Comparison of ENCODE assay signal across 1 cellular context in the genomic region with DNA sequence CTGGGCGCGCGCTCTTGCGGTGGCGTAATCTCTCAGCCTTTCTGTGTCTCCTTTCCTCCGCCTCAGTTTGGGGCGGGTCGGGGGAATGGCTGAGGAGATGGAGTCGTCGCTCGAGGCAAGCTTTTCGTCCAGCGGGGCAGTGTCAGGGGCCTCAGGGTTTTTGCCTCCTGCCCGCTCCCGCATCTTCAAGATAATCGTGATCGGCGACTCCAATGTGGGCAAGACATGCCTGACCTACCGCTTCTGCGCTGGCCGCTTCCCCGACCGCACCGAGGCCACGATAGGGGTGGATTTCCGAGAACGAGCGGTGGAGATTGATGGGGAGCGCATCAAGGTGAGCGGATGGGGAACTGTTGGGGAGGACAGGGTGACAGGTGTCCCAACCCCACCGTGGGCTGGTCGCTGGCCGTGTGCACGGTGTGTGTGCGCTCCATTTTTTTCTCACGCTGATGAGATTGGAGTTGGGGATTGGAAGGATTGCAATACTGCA.
TF ChIP-seq lines count a peak whose summit lies in the region.

A gene (plus strand): TSS at position 11 of the 490 bp plus-strand sequence. CDS start 75 bp downstream, at position 86.

TF ChIP-seq in GM12878, 131 proteins besides CTCF, POLR2A, EP300 and RAD21 (continues in another document):
- TF ChIP-seq, protein P1, sequence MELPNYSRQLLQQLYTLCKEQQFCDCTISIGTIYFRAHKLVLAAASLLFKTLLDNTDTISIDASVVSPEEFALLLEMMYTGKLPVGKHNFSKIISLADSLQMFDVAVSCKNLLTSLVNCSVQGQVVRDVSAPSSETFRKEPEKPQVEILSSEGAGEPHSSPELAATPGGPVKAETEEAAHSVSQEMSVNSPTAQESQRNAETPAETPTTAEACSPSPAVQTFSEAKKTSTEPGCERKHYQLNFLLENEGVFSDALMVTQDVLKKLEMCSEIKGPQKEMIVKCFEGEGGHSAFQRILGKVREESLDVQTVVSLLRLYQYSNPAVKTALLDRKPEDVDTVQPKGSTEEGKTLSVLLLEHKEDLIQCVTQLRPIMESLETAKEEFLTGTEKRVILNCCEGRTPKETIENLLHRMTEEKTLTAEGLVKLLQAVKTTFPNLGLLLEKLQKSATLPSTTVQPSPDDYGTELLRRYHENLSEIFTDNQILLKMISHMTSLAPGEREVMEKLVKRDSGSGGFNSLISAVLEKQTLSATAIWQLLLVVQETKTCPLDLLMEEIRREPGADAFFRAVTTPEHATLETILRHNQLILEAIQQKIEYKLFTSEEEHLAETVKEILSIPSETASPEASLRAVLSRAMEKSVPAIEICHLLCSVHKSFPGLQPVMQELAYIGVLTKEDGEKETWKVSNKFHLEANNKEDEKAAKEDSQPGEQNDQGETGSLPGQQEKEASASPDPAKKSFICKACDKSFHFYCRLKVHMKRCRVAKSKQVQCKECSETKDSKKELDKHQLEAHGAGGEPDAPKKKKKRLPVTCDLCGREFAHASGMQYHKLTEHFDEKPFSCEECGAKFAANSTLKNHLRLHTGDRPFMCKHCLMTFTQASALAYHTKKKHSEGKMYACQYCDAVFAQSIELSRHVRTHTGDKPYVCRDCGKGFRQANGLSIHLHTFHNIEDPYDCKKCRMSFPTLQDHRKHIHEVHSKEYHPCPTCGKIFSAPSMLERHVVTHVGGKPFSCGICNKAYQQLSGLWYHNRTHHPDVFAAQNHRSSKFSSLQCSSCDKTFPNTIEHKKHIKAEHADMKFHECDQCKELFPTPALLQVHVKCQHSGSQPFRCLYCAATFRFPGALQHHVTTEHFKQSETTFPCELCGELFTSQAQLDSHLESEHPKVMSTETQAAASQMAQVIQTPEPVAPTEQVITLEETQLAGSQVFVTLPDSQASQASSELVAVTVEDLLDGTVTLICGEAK (IDR thresholded peaks at IDR 0.05; ENCODE audit: borderline replicate concordance), result no peak
- TF ChIP-seq RUNX3 (IDR thresholded peaks at IDR 0.05; ENCODE audit: low read length) (peak; percentile 45), CHD2 (IDR thresholded peaks at IDR 0.05; ENCODE audit: borderline replicate concordance, low read depth, low read length) (no peak), MYB (IDR thresholded peaks at IDR 0.05; ENCODE audit: borderline replicate concordance, low read depth, low read length) (no peak), RB1 (IDR thresholded peaks at IDR 0.05; ENCODE audit: borderline replicate concordance) (0 out of 2 replicates have a peak, but pooled peaks have one; percentile 30), PAX8 (IDR thresholded peaks at IDR 0.05) (no peak), CBX3 (IDR thresholded peaks at IDR 0.05; ENCODE audit: borderline replicate concordance, low read depth) (no peak), MEF2B (IDR thresholded peaks at IDR 0.05; ENCODE audit: partially characterized antibody, poor library complexity, severe bottlenecking) (no peak), HDAC6 (IDR thresholded peaks at IDR 0.05; ENCODE audit: unreplicated experiment) (no peak), MTA3 (IDR thresholded peaks at IDR 0.05; ENCODE audit: borderline replicate concordance, low read length) (no peak), RELA (IDR thresholded peaks at IDR 0.05; ENCODE audit: borderline replicate concordance, partially characterized antibody) (peak; percentile 10), HDGF (IDR thresholded peaks at IDR 0.05) (no peak), STAT1 (conservative IDR thresholded peaks at IDR 0.05) (no peak), ZNF24 (IDR thresholded peaks at IDR 0.05) (no peak), SIN3A (IDR thresholded peaks at IDR 0.05; ENCODE audit: low read depth, low read length) (0 out of 2 replicates have a peak, but pooled peaks have one; percentile 50), MYC (IDR thresholded peaks at IDR 0.05; ENCODE audit: insufficient read depth, insufficient read length, insufficient replicate concordance, low read length, severe bottlenecking) (peak; percentile 45), ZNF207 (IDR thresholded peaks at IDR 0.05; ENCODE audit: borderline replicate concordance) (no peak), ASH2L (IDR thresholded peaks at IDR 0.05; ENCODE audit: borderline replicate concordance, low read depth) (no peak), EGR1 (IDR thresholded peaks at IDR 0.05; ENCODE audit: borderline replicate concordance in 1 of 2, low read depth in 2 of 2, low read length in 2 of 2) (no peak), POLR2AphosphoS2 (IDR thresholded peaks at IDR 0.05; ENCODE audit: low read depth, low read length) (peak; percentile 41; the same call in 1 of the 2 replicates), ZZZ3 (IDR thresholded peaks at IDR 0.05; ENCODE audit: control insufficient read depth, insufficient read length, low read depth) (no peak), KAT2A (conservative IDR thresholded peaks at IDR 0.05; ENCODE audit: control insufficient read depth, low read depth, low read length) (no peak), BACH1 (IDR thresholded peaks at IDR 0.05; ENCODE audit: borderline replicate concordance) (0 out of 2 replicates have a peak, but pooled peaks have one; percentile 4), CREB1 (IDR thresholded peaks at IDR 0.05; ENCODE audit: low read depth) (no peak), YY1 (IDR thresholded peaks at IDR 0.05; ENCODE audit: low read depth, low read length) (peak; percentile 5; the same call in 1 of the 2 replicates), ZNF274 (IDR thresholded peaks at IDR 0.05; ENCODE audit: insufficient read depth, insufficient read length) (no peak), ESRRA (IDR thresholded peaks at IDR 0.05; ENCODE audit: low read length) (no peak)
- TF ChIP-seq, protein P2, sequence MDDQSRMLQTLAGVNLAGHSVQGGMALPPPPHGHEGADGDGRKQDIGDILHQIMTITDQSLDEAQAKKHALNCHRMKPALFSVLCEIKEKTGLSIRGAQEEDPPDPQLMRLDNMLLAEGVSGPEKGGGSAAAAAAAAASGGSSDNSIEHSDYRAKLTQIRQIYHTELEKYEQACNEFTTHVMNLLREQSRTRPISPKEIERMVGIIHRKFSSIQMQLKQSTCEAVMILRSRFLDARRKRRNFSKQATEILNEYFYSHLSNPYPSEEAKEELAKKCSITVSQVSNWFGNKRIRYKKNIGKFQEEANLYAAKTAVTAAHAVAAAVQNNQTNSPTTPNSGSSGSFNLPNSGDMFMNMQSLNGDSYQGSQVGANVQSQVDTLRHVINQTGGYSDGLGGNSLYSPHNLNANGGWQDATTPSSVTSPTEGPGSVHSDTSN (IDR thresholded peaks at IDR 0.05; ENCODE audit: insufficient replicate concordance, low read depth, low read length), result peak; percentile 15
- TF ChIP-seq, protein P3, sequence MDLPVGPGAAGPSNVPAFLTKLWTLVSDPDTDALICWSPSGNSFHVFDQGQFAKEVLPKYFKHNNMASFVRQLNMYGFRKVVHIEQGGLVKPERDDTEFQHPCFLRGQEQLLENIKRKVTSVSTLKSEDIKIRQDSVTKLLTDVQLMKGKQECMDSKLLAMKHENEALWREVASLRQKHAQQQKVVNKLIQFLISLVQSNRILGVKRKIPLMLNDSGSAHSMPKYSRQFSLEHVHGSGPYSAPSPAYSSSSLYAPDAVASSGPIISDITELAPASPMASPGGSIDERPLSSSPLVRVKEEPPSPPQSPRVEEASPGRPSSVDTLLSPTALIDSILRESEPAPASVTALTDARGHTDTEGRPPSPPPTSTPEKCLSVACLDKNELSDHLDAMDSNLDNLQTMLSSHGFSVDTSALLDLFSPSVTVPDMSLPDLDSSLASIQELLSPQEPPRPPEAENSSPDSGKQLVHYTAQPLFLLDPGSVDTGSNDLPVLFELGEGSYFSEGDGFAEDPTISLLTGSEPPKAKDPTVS (IDR thresholded peaks at IDR 0.05; ENCODE audit: low read depth, low read length), result no peak
- TF ChIP-seq, protein P4, sequence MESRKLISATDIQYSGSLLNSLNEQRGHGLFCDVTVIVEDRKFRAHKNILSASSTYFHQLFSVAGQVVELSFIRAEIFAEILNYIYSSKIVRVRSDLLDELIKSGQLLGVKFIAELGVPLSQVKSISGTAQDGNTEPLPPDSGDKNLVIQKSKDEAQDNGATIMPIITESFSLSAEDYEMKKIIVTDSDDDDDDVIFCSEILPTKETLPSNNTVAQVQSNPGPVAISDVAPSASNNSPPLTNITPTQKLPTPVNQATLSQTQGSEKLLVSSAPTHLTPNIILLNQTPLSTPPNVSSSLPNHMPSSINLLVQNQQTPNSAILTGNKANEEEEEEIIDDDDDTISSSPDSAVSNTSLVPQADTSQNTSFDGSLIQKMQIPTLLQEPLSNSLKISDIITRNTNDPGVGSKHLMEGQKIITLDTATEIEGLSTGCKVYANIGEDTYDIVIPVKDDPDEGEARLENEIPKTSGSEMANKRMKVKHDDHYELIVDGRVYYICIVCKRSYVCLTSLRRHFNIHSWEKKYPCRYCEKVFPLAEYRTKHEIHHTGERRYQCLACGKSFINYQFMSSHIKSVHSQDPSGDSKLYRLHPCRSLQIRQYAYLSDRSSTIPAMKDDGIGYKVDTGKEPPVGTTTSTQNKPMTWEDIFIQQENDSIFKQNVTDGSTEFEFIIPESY (IDR thresholded peaks at IDR 0.05), result no peak
- TF ChIP-seq, protein P5, sequence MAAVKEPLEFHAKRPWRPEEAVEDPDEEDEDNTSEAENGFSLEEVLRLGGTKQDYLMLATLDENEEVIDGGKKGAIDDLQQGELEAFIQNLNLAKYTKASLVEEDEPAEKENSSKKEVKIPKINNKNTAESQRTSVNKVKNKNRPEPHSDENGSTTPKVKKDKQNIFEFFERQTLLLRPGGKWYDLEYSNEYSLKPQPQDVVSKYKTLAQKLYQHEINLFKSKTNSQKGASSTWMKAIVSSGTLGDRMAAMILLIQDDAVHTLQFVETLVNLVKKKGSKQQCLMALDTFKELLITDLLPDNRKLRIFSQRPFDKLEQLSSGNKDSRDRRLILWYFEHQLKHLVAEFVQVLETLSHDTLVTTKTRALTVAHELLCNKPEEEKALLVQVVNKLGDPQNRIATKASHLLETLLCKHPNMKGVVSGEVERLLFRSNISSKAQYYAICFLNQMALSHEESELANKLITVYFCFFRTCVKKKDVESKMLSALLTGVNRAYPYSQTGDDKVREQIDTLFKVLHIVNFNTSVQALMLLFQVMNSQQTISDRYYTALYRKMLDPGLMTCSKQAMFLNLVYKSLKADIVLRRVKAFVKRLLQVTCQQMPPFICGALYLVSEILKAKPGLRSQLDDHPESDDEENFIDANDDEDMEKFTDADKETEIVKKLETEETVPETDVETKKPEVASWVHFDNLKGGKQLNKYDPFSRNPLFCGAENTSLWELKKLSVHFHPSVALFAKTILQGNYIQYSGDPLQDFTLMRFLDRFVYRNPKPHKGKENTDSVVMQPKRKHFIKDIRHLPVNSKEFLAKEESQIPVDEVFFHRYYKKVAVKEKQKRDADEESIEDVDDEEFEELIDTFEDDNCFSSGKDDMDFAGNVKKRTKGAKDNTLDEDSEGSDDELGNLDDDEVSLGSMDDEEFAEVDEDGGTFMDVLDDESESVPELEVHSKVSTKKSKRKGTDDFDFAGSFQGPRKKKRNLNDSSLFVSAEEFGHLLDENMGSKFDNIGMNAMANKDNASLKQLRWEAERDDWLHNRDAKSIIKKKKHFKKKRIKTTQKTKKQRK (IDR thresholded peaks at IDR 0.05; ENCODE audit: low read depth, low read length), result no peak
- TF ChIP-seq, protein P6, sequence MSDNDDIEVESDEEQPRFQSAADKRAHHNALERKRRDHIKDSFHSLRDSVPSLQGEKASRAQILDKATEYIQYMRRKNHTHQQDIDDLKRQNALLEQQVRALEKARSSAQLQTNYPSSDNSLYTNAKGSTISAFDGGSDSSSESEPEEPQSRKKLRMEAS (IDR thresholded peaks at IDR 0.05; ENCODE audit: low read depth, low read length), result no peak; the same call in 1 of the 2 replicates
- TF ChIP-seq, protein P7, sequence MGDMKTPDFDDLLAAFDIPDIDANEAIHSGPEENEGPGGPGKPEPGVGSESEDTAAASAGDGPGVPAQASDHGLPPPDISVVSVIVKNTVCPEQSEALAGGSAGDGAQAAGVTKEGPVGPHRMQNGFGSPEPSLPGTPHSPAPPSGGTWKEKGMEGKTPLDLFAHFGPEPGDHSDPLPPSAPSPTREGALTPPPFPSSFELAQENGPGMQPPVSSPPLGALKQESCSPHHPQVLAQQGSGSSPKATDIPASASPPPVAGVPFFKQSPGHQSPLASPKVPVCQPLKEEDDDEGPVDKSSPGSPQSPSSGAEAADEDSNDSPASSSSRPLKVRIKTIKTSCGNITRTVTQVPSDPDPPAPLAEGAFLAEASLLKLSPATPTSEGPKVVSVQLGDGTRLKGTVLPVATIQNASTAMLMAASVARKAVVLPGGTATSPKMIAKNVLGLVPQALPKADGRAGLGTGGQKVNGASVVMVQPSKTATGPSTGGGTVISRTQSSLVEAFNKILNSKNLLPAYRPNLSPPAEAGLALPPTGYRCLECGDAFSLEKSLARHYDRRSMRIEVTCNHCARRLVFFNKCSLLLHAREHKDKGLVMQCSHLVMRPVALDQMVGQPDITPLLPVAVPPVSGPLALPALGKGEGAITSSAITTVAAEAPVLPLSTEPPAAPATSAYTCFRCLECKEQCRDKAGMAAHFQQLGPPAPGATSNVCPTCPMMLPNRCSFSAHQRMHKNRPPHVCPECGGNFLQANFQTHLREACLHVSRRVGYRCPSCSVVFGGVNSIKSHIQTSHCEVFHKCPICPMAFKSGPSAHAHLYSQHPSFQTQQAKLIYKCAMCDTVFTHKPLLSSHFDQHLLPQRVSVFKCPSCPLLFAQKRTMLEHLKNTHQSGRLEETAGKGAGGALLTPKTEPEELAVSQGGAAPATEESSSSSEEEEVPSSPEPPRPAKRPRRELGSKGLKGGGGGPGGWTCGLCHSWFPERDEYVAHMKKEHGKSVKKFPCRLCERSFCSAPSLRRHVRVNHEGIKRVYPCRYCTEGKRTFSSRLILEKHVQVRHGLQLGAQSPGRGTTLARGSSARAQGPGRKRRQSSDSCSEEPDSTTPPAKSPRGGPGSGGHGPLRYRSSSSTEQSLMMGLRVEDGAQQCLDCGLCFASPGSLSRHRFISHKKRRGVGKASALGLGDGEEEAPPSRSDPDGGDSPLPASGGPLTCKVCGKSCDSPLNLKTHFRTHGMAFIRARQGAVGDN (IDR thresholded peaks at IDR 0.05), result 0 out of 2 replicates have a peak, but pooled peaks have one; percentile 9
- TF ChIP-seq, protein P8, sequence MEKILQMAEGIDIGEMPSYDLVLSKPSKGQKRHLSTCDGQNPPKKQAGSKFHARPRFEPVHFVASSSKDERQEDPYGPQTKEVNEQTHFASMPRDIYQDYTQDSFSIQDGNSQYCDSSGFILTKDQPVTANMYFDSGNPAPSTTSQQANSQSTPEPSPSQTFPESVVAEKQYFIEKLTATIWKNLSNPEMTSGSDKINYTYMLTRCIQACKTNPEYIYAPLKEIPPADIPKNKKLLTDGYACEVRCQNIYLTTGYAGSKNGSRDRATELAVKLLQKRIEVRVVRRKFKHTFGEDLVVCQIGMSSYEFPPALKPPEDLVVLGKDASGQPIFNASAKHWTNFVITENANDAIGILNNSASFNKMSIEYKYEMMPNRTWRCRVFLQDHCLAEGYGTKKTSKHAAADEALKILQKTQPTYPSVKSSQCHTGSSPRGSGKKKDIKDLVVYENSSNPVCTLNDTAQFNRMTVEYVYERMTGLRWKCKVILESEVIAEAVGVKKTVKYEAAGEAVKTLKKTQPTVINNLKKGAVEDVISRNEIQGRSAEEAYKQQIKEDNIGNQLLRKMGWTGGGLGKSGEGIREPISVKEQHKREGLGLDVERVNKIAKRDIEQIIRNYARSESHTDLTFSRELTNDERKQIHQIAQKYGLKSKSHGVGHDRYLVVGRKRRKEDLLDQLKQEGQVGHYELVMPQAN (conservative IDR thresholded peaks at IDR 0.05), result peak; percentile 34
- TF ChIP-seq, protein P9, sequence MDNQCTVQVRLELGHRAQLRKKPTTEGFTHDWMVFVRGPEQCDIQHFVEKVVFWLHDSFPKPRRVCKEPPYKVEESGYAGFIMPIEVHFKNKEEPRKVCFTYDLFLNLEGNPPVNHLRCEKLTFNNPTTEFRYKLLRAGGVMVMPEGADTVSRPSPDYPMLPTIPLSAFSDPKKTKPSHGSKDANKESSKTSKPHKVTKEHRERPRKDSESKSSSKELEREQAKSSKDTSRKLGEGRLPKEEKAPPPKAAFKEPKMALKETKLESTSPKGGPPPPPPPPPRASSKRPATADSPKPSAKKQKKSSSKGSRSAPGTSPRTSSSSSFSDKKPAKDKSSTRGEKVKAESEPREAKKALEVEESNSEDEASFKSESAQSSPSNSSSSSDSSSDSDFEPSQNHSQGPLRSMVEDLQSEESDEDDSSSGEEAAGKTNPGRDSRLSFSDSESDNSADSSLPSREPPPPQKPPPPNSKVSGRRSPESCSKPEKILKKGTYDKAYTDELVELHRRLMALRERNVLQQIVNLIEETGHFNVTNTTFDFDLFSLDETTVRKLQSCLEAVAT (IDR thresholded peaks at IDR 0.05), result peak; percentile 82
